In genomic region chr6:118935331-118935668, GRCh38 we compare ENCODE assay signal across 8 cellular contexts. TPM values are rescaled to one million over a fixed set of nuclear protein-coding genes. Genes with fewer than 3 reads are reported as not detected.
DNase-seq lines count a peak whose midpoint lies in the region; ATAC-seq and TF ChIP-seq lines count a peak whose summit lies in the region.

No MANE protein-coding gene starts in this region.

- no peaks in the 10 kb centered on the region for H3K27me3 Mint-ChIP-seq in Calu3 (ENCODE audit: unreplicated experiment)
- no peaks in the 10 kb centered on the region for H3K27me3 Mint-ChIP-seq in stimulated activated naive CD8-positive, alpha-beta T cell treated with anti-CD3 and anti-CD28 coated beads, Interleukin-15, amount 100 ng/mL, for 72 hours

- TF ChIP-seq CTCF in Calu3 (IDR thresholded peaks at IDR 0.05; ENCODE audit: unreplicated experiment): no peak
- no peak for TF ChIP-seq CTCF in RWPE2 (IDR thresholded peaks at IDR 0.05; ENCODE audit: poor library complexity, severe bottlenecking)
- no peak for TF ChIP-seq CTCF in gastroesophageal sphincter (IDR thresholded peaks at IDR 0.05)

- H3K36me3 ChIP-seq in RWPE2 (ENCODE audit: low read depth) (peaks cover 25% of the 10 kb centered on the region), gastroesophageal sphincter (peaks cover 0 to 12% of the 10 kb centered on the region in 2 donors)

- BruUV-seq in Calu3 (replicated peaks; lab: Mats Ljungman, UMichigan): no TSS peak

- CTCF ChIA-PET in Calu3 (lab: Charles Lee): no interaction called here

- H3K4me3 Mint-ChIP-seq in Calu3 (ENCODE audit: low read depth, unreplicated experiment): peak overlapping the region; percentile 86
- peak overlapping the region; percentile 93 to 95 for H3K4me3 Mint-ChIP-seq in stimulated activated naive CD8-positive, alpha-beta T cell treated with anti-CD3 and anti-CD28 coated beads, Interleukin-15, amount 100 ng/mL, for 72 hours

- H3K4me3 ChIP-seq in RWPE2 (ENCODE audit: severe bottlenecking) (peak overlapping the region; percentile 59), gastroesophageal sphincter (peak overlapping the region; percentile 78 to 91)

- H3K9me3 ChIP-seq in RWPE2 (ENCODE audit: severe bottlenecking) (no peaks in the 10 kb centered on the region), gastroesophageal sphincter (no peaks in the 10 kb centered on the region)

- peaks cover 2% of the 10 kb centered on the region for H3K9me3 Mint-ChIP-seq in Calu3 (ENCODE audit: low read depth, unreplicated experiment)
- peaks cover 5 to 14% of the 10 kb centered on the region in 2 donors for H3K9me3 Mint-ChIP-seq in stimulated activated naive CD8-positive, alpha-beta T cell treated with anti-CD3 and anti-CD28 coated beads, Interleukin-15, amount 100 ng/mL, for 72 hours

- peaks cover 31% of the 10 kb centered on the region for H3K36me3 Mint-ChIP-seq in Calu3 (ENCODE audit: insufficient read depth, unreplicated experiment)

- WGBS in gastroesophageal sphincter (ENCODE audit: low coverage in 1 of 2), 2 donors: 0% methylated on average over 1 of the region's 1 CpG

- DNase-seq in Calu3 (no peak), RWPE2 (ENCODE audit: low spot score) (no peak), DMS79 treated with DMSO at 0.1 percent for 48 hours (lab: John Stamatoyannopoulos, UW) (no peak), KG1 (lab: John Stamatoyannopoulos, UW) (no peak), SKM-1 treated with dmso at 0.1 percent for 144 hours (lab: John Stamatoyannopoulos, UW; ENCODE audit: unreplicated experiment) (no peak)
- DNase-seq in stimulated activated naive CD8-positive, alpha-beta T cell treated with anti-CD3 and anti-CD28 coated beads, Interleukin-15, amount 100 ng/mL, for 72 hours: no peak

- no peak for TF ChIP-seq POLR2A in gastroesophageal sphincter (IDR thresholded peaks at IDR 0.05)

- intact Hi-C loops in Calu3 (cut with micrococcal nuclease; ENCODE audit: unreplicated experiment): no loop called here

- ATAC-seq in GM21786 (IDR thresholded peaks at IDR 0.05; ENCODE audit: unreplicated experiment) (peak; percentile 6), RWPE2 (ENCODE audit: low read depth) (peak; percentile 2; the same call in 1 of the 3 replicates), gastroesophageal sphincter (no peak)
- ATAC-seq in stimulated activated naive CD8-positive, alpha-beta T cell treated with anti-CD3 and anti-CD28 coated beads, Interleukin-15, amount 100 ng/mL, for 72 hours: no peak

- peak overlapping the region; percentile 62 for H3K27ac Mint-ChIP-seq in Calu3 (ENCODE audit: unreplicated experiment)
- peak overlapping the region; percentile 79 to 97 for H3K27ac Mint-ChIP-seq in stimulated activated naive CD8-positive, alpha-beta T cell treated with anti-CD3 and anti-CD28 coated beads, Interleukin-15, amount 100 ng/mL, for 72 hours

- no peak for TF ChIP-seq EP300 in gastroesophageal sphincter (IDR thresholded peaks at IDR 0.05)

- H3K4me1 ChIP-seq in RWPE2 (ENCODE audit: insufficient read depth, poor library complexity, severe bottlenecking): no peaks in the 10 kb centered on the region
- H3K4me1 ChIP-seq in gastroesophageal sphincter: peaks cover 0 to 35% (median 6%) of the 10 kb centered on the region in 3 donors

- H3K27me3 ChIP-seq in RWPE2 (ENCODE audit: insufficient read depth, poor library complexity, severe bottlenecking) (no peaks in the 10 kb centered on the region), gastroesophageal sphincter (no peaks in the 10 kb centered on the region)

- H3K4me1 Mint-ChIP-seq in Calu3 (ENCODE audit: low read depth, unreplicated experiment): peaks cover 30% of the 10 kb centered on the region
- H3K4me1 Mint-ChIP-seq in stimulated activated naive CD8-positive, alpha-beta T cell treated with anti-CD3 and anti-CD28 coated beads, Interleukin-15, amount 100 ng/mL, for 72 hours: peaks cover 40% of the 10 kb centered on the region

- peak overlapping the region; percentile 78 for H3K27ac ChIP-seq in RWPE2 (ENCODE audit: poor library complexity, severe bottlenecking)
- peak overlapping the region; percentile 87 to 96 (median 94) for H3K27ac ChIP-seq in gastroesophageal sphincter

RNA-seq across cellular contexts. Expression of gene MCM9, which starts 0.3 kb away (rescaled TPM):
- total RNA-seq in Calu3 (2022): 17.3 and 24.6 TPM in 2 replicates
- total RNA-seq in gastroesophageal sphincter: 10 to 100 TPM in 3 of 4 donors, 1 to 10 TPM in 1; 7.7 to 25.7 (median 16.8) TPM

RNA-seq across cellular contexts. Expression of gene ASF1A, which starts 41.3 kb away (rescaled TPM):
- total RNA-seq in Calu3 (2022) (17.2 and 19.7 TPM in 2 replicates), gastroesophageal sphincter (10 to 100 TPM in 3 of 4 donors, 1 to 10 TPM in 1; 10.0 to 23.3 (median 13.6) TPM)

Comparison
In these comparisons a context has a peak if more than half of its experiments do, and no peak if none do; other contexts are left out.
1. ATAC-seq: peak in GM21786 (single experiment) and RWPE2 (single experiment); none in gastroesophageal sphincter (single experiment) and stimulated activated naive CD8-positive, alpha-beta T cell treated with anti-CD3 and anti-CD28 coated beads, Interleukin-15, amount 100 ng/mL, for 72 hours (single experiment).